In the genomic region with DNA sequence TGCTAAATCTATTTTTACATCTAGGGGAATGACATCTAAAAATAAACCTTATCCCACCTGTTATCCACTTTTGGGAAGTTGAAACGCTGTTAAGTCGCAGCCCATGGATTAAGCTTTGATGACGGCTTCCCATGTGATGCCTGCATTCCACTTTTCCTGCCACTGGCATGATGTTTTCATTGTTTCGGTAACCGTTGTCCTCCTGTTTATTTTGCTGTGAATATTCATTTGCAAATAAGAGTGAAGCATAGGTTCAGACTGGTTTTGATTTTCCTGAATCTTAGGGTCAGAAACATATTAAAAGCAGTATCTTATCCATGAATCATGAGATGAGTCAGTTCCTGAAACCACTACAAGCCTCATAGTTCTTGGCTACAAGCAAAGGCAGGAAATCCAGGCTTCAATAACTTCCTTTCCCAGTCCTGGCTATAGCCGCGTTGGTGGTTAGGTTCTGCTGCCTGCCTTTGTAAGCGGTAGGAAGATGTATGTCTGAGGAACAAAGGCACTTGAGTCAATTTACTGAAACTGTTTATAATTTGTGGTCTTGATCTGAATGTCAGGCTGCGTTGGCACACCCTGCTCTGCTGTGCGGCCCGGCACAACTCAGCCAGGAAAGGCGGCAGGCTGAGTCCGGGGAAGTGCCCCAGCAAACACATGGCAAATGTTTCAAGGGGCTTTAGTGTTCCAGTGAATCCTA, we compare ENCODE assay signal across 8 cellular contexts. TPM values are rescaled to one million over a fixed set of nuclear protein-coding genes. Genes with fewer than 3 reads are reported as not detected.
DNase-seq lines count a peak whose midpoint lies in the region; ATAC-seq and TF ChIP-seq lines count a peak whose summit lies in the region.

No MANE protein-coding gene starts in this region.

- 3% methylated on average over 13 of the region's 13 CpGs for WGBS in prostate gland

- no peaks in the 10 kb centered on the region for H3K27me3 ChIP-seq in prostate gland (replicated peaks; ENCODE audit: insufficient read depth)
- H3K27me3 ChIP-seq in effector memory CD4-positive, alpha-beta T cell (replicated peaks; ENCODE audit: control insufficient read depth, insufficient read depth, low read length, poor library complexity, severe bottlenecking), result peaks cover 6% of the 10 kb centered on the region

- no peak overlapping the region for H3K4me3 ChIP-seq in NB4 (ENCODE audit: low read depth, low read length)
- peak overlapping the region in 1 of 2 donors; percentile 18 for H3K4me3 ChIP-seq in prostate gland
- H3K4me3 ChIP-seq in effector memory CD4-positive, alpha-beta T cell (ENCODE audit: insufficient read depth, low read depth, low read length, poor library complexity, severe bottlenecking), result no peak overlapping the region

- TF ChIP-seq CTCF in NB4 (IDR thresholded peaks at IDR 0.05; ENCODE audit: low read depth, low read length) (no peak), VCaP (conservative IDR thresholded peaks at IDR 0.05) (no peak), prostate gland (IDR thresholded peaks at IDR 0.05) (no peak)

- H3K36me3 ChIP-seq in prostate gland, result no peaks in the 10 kb centered on the region
- H3K36me3 ChIP-seq in effector memory CD4-positive, alpha-beta T cell (ENCODE audit: control insufficient read depth, insufficient read depth, low read length), result no peaks in the 10 kb centered on the region

- H3K4me1 ChIP-seq in prostate gland (replicated peaks), result peaks cover 29% of the 10 kb centered on the region
- no peaks in the 10 kb centered on the region for H3K4me1 ChIP-seq in effector memory CD4-positive, alpha-beta T cell (ENCODE audit: control insufficient read depth, insufficient read depth, low read length, poor library complexity, severe bottlenecking)

- H3K27ac ChIP-seq in VCaP (peak overlapping the region; percentile 86), prostate gland (peak overlapping the region; percentile 83 to 85)
- H3K27ac ChIP-seq in effector memory CD4-positive, alpha-beta T cell (ENCODE audit: insufficient read depth, low read length, poor library complexity, severe bottlenecking), result no peak overlapping the region

- TF ChIP-seq POLR2A in NB4 (IDR thresholded peaks at IDR 0.05; ENCODE audit: extremely low read depth, insufficient read length), result no peak
- TF ChIP-seq POLR2A in prostate gland (IDR thresholded peaks at IDR 0.05), result no peak

- no peaks in the 10 kb centered on the region for H3K9me3 ChIP-seq in prostate gland
- no peaks in the 10 kb centered on the region for H3K9me3 ChIP-seq in effector memory CD4-positive, alpha-beta T cell (ENCODE audit: control insufficient read depth, low read length)

- no peak for ATAC-seq in HG03159 (IDR thresholded peaks at IDR 0.05; ENCODE audit: unreplicated experiment)

- intact Hi-C loops in prostate gland (cut with DNase I), result no loop called here

- DNase-seq in DMS153 treated with DMSO at 0.1 percent for 48 hours (lab: John Stamatoyannopoulos, UW; ENCODE audit: unreplicated experiment), result peak; percentile 90
- peak; percentile 50 for DNase-seq in NB4 (ENCODE audit: low read depth)
- DNase-seq in glomerular endothelial cell (ENCODE audit: extremely low read depth, low read depth, low spot score), result peak; percentile 97
- DNase-seq in prostate gland (ENCODE audit: low spot score), result peak; percentile 62
- DNase-seq in mesenteric fat pad (ENCODE audit: low spot score), result no peak
- DNase-seq in effector memory CD4-positive, alpha-beta T cell, result no peak

RNA-seq across cellular contexts. Expression of gene TEAD1, which starts 19.4 kb away (rescaled TPM):
- total RNA-seq in glomerular endothelial cell (34.1 and 55.5 TPM in 2 replicates), prostate gland (10 to 100 TPM; 47.9 to 87.0 TPM), mesenteric fat pad (150 TPM)

Comparison
In these comparisons a context has a peak if more than half of its experiments do, and no peak if none do; other contexts are left out.
1. DNase-seq: peak in DMS153 treated with DMSO at 0.1 percent for 48 hours (single experiment), NB4 (single experiment), glomerular endothelial cell (single experiment) and prostate gland (single experiment); none in mesenteric fat pad (single experiment) and effector memory CD4-positive, alpha-beta T cell (0 of 3).